In genomic region chr4:83276299-83277040, GRCh38 we compare ENCODE assay signal across 9 cellular contexts. TPM values are rescaled to one million over a fixed set of nuclear protein-coding genes. Genes with fewer than 3 reads are reported as not detected.
DNase-seq lines count a peak whose midpoint lies in the region; ATAC-seq and TF ChIP-seq lines count a peak whose summit lies in the region.
"Had no signal": no experiment of that assay in that cellular context is flagged by ENCODE, and none has a peak within 500 bp of the region (broad histone marks: within the 10 kb centered on the region; RNA-seq: fewer than 3 reads in every experiment).

No MANE protein-coding gene starts in this region.

- H4K20me1 ChIP-seq in GM23248 (ENCODE audit: insufficient read depth): no peaks in the 10 kb centered on the region

- no peak overlapping the region for H2AFZ ChIP-seq in GM23248

- no peaks in the 10 kb centered on the region for H3K27me3 ChIP-seq in GM23248 (replicated peaks; ENCODE audit: insufficient read depth)

- H3K4me3 ChIP-seq in GM23248: no peak overlapping the region

- no peaks in the 10 kb centered on the region for H3K27me3 Mint-ChIP-seq in activated CD8-positive, alpha-beta memory T cell treated with anti-CD3 and anti-CD28 coated beads, Interleukin-2, amount 10 ng/mL, durations not matched to agents 7 days and 5 days
- no peaks in the 10 kb centered on the region for H3K27me3 Mint-ChIP-seq in stimulated activated memory B cell treated with anti-CD40 and anti-IgM and Interleukin-4, amounts not matched to agents 10 μg/mL and 1 μg/mL and 100 μg/mL, for 72 hours
- H3K27me3 Mint-ChIP-seq in endothelial cell (ENCODE audit: unreplicated experiment): peaks cover 3% of the 10 kb centered on the region

- no peak for DNase-seq in activated CD8-positive, alpha-beta memory T cell treated with anti-CD3 and anti-CD28 coated beads, Interleukin-2, amount 10 ng/mL, durations not matched to agents 7 days and 5 days
- no peak for DNase-seq in activated CD8-positive, alpha-beta memory T cell treated with anti-CD3 and anti-CD28 coated beads for 24 hours
- no peak for DNase-seq in stimulated activated CD4-positive, alpha-beta T cell treated with anti-CD3 and anti-CD28 coated beads, Interleukin-1b, Interleukin-23, amount 100 ng/mL, for 48 hours
- DNase-seq in endothelial cell (ENCODE audit: low spot score): no peak
- DNase-seq in GM23248: no peak
- DNase-seq: NCI-H1417 treated with DMSO at 0.1 percent for 48 hours had no signal

- H3K4me1 ChIP-seq in GM23248 (ENCODE audit: insufficient read depth): peaks cover 6% of the 10 kb centered on the region; the same call in 1 of the 2 replicates

- ATAC-seq in activated CD8-positive, alpha-beta memory T cell treated with anti-CD3 and anti-CD28 coated beads, Interleukin-2, amount 10 ng/mL, durations not matched to agents 7 days and 5 days: peak; percentile 54
- ATAC-seq in HG02571 (IDR thresholded peaks at IDR 0.05; ENCODE audit: unreplicated experiment): peak; percentile 73
- ATAC-seq in HG03558 (IDR thresholded peaks at IDR 0.05; ENCODE audit: extremely low read depth, unreplicated experiment): peak; percentile 60
- ATAC-seq in stimulated activated memory B cell treated with anti-CD40 and anti-IgM and Interleukin-4, amounts not matched to agents 10 μg/mL and 1 μg/mL and 100 μg/mL, for 72 hours: peak; percentile 87

- no peaks in the 10 kb centered on the region for H3K9me3 Mint-ChIP-seq in activated CD8-positive, alpha-beta memory T cell treated with anti-CD3 and anti-CD28 coated beads, Interleukin-2, amount 10 ng/mL, durations not matched to agents 7 days and 5 days (ENCODE audit: low read depth)
- H3K9me3 Mint-ChIP-seq in stimulated activated memory B cell treated with anti-CD40 and anti-IgM and Interleukin-4, amounts not matched to agents 10 μg/mL and 1 μg/mL and 100 μg/mL, for 72 hours: no peaks in the 10 kb centered on the region
- H3K9me3 Mint-ChIP-seq in endothelial cell (ENCODE audit: unreplicated experiment): no peaks in the 10 kb centered on the region

- CTCF ChIA-PET in activated CD8-positive, alpha-beta memory T cell treated with anti-CD3 and anti-CD28 coated beads, Interleukin-2, amount 10 ng/mL, durations not matched to agents 7 days and 5 days (lab: Charles Lee): interaction anchor here (0.9 to 1.4 kb wide), 3 partner anchors 8 to 202 kb away, joined by 3 to 4 read pairs (median 3); partner anchors contain the start of gene COQ2

- no peak overlapping the region for H3K27ac ChIP-seq in GM23248

- peaks cover 5% of the 10 kb centered on the region; the same call in 1 of the 2 replicates for H3K79me2 ChIP-seq in GM23248 (ENCODE audit: insufficient read depth)

- no peaks in the 10 kb centered on the region for H3K9me3 ChIP-seq in GM23248 (ENCODE audit: low read depth)

- H3K36me3 Mint-ChIP-seq in activated CD8-positive, alpha-beta memory T cell treated with anti-CD3 and anti-CD28 coated beads, Interleukin-2, amount 10 ng/mL, durations not matched to agents 7 days and 5 days: peaks cover 45% of the 10 kb centered on the region
- peaks cover 17% of the 10 kb centered on the region for H3K36me3 Mint-ChIP-seq in stimulated activated memory B cell treated with anti-CD40 and anti-IgM and Interleukin-4, amounts not matched to agents 10 μg/mL and 1 μg/mL and 100 μg/mL, for 72 hours
- H3K36me3 Mint-ChIP-seq in endothelial cell (ENCODE audit: low read depth, unreplicated experiment): no peaks in the 10 kb centered on the region

- 58 to 67% methylated on average over 3 of the region's 3 CpGs for WGBS in GM23248 (ENCODE audit: low coverage in 1 of 2, low lambda C conversion rate in 2 of 2, missing lambda C conversion rate in 2 of 2), 2 experiments

- H3K4me1 Mint-ChIP-seq in activated CD8-positive, alpha-beta memory T cell treated with anti-CD3 and anti-CD28 coated beads, Interleukin-2, amount 10 ng/mL, durations not matched to agents 7 days and 5 days: peaks cover 36% of the 10 kb centered on the region
- peaks cover 51% of the 10 kb centered on the region for H3K4me1 Mint-ChIP-seq in stimulated activated memory B cell treated with anti-CD40 and anti-IgM and Interleukin-4, amounts not matched to agents 10 μg/mL and 1 μg/mL and 100 μg/mL, for 72 hours
- H3K4me1 Mint-ChIP-seq in endothelial cell (ENCODE audit: unreplicated experiment): no peaks in the 10 kb centered on the region

- TF ChIP-seq CTCF in endothelial cell (IDR thresholded peaks at IDR 0.05; ENCODE audit: unreplicated experiment): no peak

- H3K27ac Mint-ChIP-seq in activated CD8-positive, alpha-beta memory T cell treated with anti-CD3 and anti-CD28 coated beads, Interleukin-2, amount 10 ng/mL, durations not matched to agents 7 days and 5 days: peak overlapping the region; percentile 30
- peak overlapping the region; percentile 38 for H3K27ac Mint-ChIP-seq in stimulated activated memory B cell treated with anti-CD40 and anti-IgM and Interleukin-4, amounts not matched to agents 10 μg/mL and 1 μg/mL and 100 μg/mL, for 72 hours
- H3K27ac Mint-ChIP-seq in endothelial cell (ENCODE audit: unreplicated experiment): no peak overlapping the region

- H3K9me2 ChIP-seq in GM23248 (ENCODE audit: insufficient read depth): no peaks in the 10 kb centered on the region

- no peak overlapping the region for H3K4me2 ChIP-seq in GM23248 (ENCODE audit: unreplicated experiment)

- no peak overlapping the region for H3K4me3 Mint-ChIP-seq in activated CD8-positive, alpha-beta memory T cell treated with anti-CD3 and anti-CD28 coated beads, Interleukin-2, amount 10 ng/mL, durations not matched to agents 7 days and 5 days
- peak overlapping the region; percentile 52 for H3K4me3 Mint-ChIP-seq in stimulated activated memory B cell treated with anti-CD40 and anti-IgM and Interleukin-4, amounts not matched to agents 10 μg/mL and 1 μg/mL and 100 μg/mL, for 72 hours
- H3K4me3 Mint-ChIP-seq in endothelial cell (ENCODE audit: unreplicated experiment): no peak overlapping the region

- no peak overlapping the region for H3K9ac ChIP-seq in GM23248

- in situ Hi-C loops in GM23248 (cut with MboI): no loop called here

- peaks cover 6% of the 10 kb centered on the region; the same call in 1 of the 2 replicates for H3K36me3 ChIP-seq in GM23248 (ENCODE audit: low read depth)

- no peaks in the 10 kb centered on the region for H3F3A ChIP-seq in GM23248 (ENCODE audit: insufficient read depth)

RNA-seq across cellular contexts. Expression of gene COQ2, which starts 8.1 kb away (rescaled TPM):
- 10 to 100 TPM; 20.6 to 21.9 TPM for total RNA-seq in activated CD8-positive, alpha-beta memory T cell treated with anti-CD3 and anti-CD28 coated beads, Interleukin-2, amount 10 ng/mL, durations not matched to agents 7 days and 5 days
- 14.1 TPM for total RNA-seq in endothelial cell (ENCODE audit: unreplicated experiment)
- total RNA-seq in GM23248 (2014; rRNA removed; shearing (Covaris generic)): 8.0 and 9.5 TPM in 2 replicates
- 19.1 and 20.1 TPM in 2 replicates for polyA plus RNA-seq in GM23248 (2016; fragmentation: Nextera tagmentation; extraction: Ambion mirVana)

RNA-seq across cellular contexts. Expression of gene HPSE, which starts 58.2 kb away (rescaled TPM):
- 10 to 100 TPM; 18.4 to 19.6 TPM for total RNA-seq in activated CD8-positive, alpha-beta memory T cell treated with anti-CD3 and anti-CD28 coated beads, Interleukin-2, amount 10 ng/mL, durations not matched to agents 7 days and 5 days
- total RNA-seq in endothelial cell (ENCODE audit: unreplicated experiment): 41.0 TPM
- total RNA-seq in GM23248 (2014; rRNA removed; shearing (Covaris generic)): 0.54 and 1.0 TPM in 2 replicates
- polyA plus RNA-seq in GM23248 (2016; fragmentation: Nextera tagmentation; extraction: Ambion mirVana): 0.96 and 1.5 TPM in 2 replicates
